9 cellular contexts compared by ENCODE assay signal in the genomic region with DNA sequence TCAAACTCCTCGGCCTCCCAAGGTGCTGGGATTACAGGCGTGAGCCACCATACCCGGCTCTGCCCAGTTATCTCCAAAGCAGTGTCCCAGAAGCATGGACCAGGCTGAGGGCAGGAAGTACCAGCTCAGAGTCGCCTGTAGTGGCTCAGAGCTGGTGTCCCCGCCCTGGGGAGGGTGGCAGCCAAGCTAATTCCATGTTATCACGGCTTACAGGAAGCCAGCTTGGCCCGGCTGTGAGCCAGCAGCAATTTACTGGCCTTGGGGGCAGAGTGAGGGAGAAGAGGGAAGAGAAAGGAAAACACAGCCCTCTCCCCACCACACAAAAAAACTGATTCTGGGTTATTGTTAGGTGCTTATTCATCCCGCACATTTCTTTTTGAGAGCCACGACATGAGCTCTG.
DNase-seq lines count a peak whose midpoint lies in the region; ATAC-seq and TF ChIP-seq lines count a peak whose summit lies in the region.
"Had no signal": no experiment of that assay in that cellular context is flagged by ENCODE, and none has a peak within 500 bp of the region (broad histone marks: within the 10 kb centered on the region; RNA-seq: fewer than 3 reads in every experiment).

No MANE protein-coding gene starts in this region.

- H3K9me3 ChIP-seq in right lobe of liver = no peaks in the 10 kb centered on the region
- H3K9me3 ChIP-seq in tibial artery = no peaks in the 10 kb centered on the region

- H3K4me1 ChIP-seq in right lobe of liver (peaks cover 0 to 20% (median 0%) of the 10 kb centered on the region in 4 donors), tibial artery (peaks cover 0 to 61% (median 35%) of the 10 kb centered on the region in 4 donors)

- WGBS in right lobe of liver (ENCODE audit: insufficient coverage, low coverage, low lambda C conversion rate, missing lambda C conversion rate) = 62% methylated on average over 6 of the region's 9 CpGs

- peak overlapping the region in 1 of 3 donors; percentile 74 for H3K27ac ChIP-seq in right lobe of liver
- peak overlapping the region; percentile 43 to 78 for H3K27ac ChIP-seq in tibial artery

- H3K36me3 Mint-ChIP-seq in chondrocyte (ENCODE audit: low read depth) = peaks cover 1% of the 10 kb centered on the region

- peak; percentile 68 for DNase-seq in NCI-H146 (lab: John Stamatoyannopoulos, UW)
- peak; percentile 64 for DNase-seq in chondrocyte (ENCODE audit: low spot score)
- DNase-seq in right lobe of liver = peak; percentile 62 to 65 (median 65)
- peak; percentile 52 to 85 for DNase-seq in tibial artery
- DNase-seq in activated CD4-positive, alpha-beta T cell treated with anti-CD3 and anti-CD28 coated beads, Interleukin-2, amount 50 U/mL, for 1 hour = no peak
- no peak for DNase-seq in mesenteric fat pad (ENCODE audit: low spot score)
- DNase-seq in NCI-H1694 treated with DMSO at 0.1 percent for 48 hours (lab: John Stamatoyannopoulos, UW) = no peak
- no peak for DNase-seq in NCI-H345 (lab: John Stamatoyannopoulos, UW)
- DNase-seq: NCI-H1417 treated with DMSO at 0.1 percent for 48 hours had no signal

- H3K36me3 ChIP-seq in right lobe of liver (no peaks in the 10 kb centered on the region), tibial artery (peaks cover 0 to 15% (median 9%) of the 10 kb centered on the region in 3 donors)

- no peaks in the 10 kb centered on the region for H3K9me3 Mint-ChIP-seq in chondrocyte (ENCODE audit: low read depth)

- H3K27me3 ChIP-seq in right lobe of liver = no peaks in the 10 kb centered on the region
- no peaks in the 10 kb centered on the region for H3K27me3 ChIP-seq in tibial artery

- no peak overlapping the region for H3K4me3 ChIP-seq in right lobe of liver
- no peak overlapping the region for H3K4me3 ChIP-seq in tibial artery

- intact Hi-C loops in right lobe of liver (cut with DNase I) = no loop called here
- intact Hi-C loops in tibial artery (cut with DNase I; ENCODE audit: low total_unique reads) = loop anchor here (10.0 kb wide), 1 partner anchor 84 kb away; a partner anchor contains a TSS

- TF ChIP-seq CTCF in chondrocyte (IDR thresholded peaks at IDR 0.05) (no peak), right lobe of liver (IDR thresholded peaks at IDR 0.05) (no peak), tibial artery (IDR thresholded peaks at IDR 0.05) (no peak)

- no peak for TF ChIP-seq POLR2A in right lobe of liver (IDR thresholded peaks at IDR 0.05)

- H3K4me3 Mint-ChIP-seq in chondrocyte (ENCODE audit: unreplicated experiment) = no peak overlapping the region

- ATAC-seq in right lobe of liver = peak; percentile 40 to 69 (median 52)

- H3K27ac Mint-ChIP-seq in chondrocyte (ENCODE audit: unreplicated experiment) = peak overlapping the region; percentile 12

- H3K27me3 Mint-ChIP-seq in chondrocyte (ENCODE audit: low read depth) = no peaks in the 10 kb centered on the region

- H3K4me1 Mint-ChIP-seq in chondrocyte (ENCODE audit: low read depth) = peaks cover 32% of the 10 kb centered on the region

Comparison
In these comparisons a context has a peak if more than half of its experiments do, and no peak if none do; other contexts are left out.
1. DNase-seq: peak in NCI-H146 (single experiment), chondrocyte (single experiment), right lobe of liver (3 of 3) and tibial artery (2 of 2); none in activated CD4-positive, alpha-beta T cell treated with anti-CD3 and anti-CD28 coated beads, Interleukin-2, amount 50 U/mL, for 1 hour (single experiment), mesenteric fat pad (single experiment), NCI-H1694 treated with DMSO at 0.1 percent for 48 hours (single experiment) and NCI-H345 (single experiment).